1 cellular context compared by ENCODE assay signal in the genomic region with DNA sequence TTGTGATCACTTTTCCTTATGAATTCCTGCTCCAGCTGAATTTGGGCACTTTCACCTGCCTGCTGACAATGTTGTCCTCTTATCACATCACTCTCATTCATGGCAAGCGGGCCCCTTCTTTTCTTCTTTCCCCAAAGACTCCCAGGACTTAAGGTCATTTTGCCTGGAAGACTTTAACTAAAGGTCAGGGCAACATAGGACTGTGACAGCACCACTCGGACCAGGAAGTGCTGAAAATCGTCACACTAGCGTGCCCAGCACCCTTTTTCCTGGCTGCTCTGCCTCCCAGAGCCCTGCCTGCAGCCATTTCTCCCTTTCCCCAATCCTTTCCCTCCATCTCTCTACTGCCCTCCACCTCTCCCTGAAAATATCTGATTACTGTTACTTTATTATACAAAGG.
A peak's percentile ranks its signal among the peaks of the same experiment; 100 is the strongest.
TF ChIP-seq lines count a peak whose summit lies in the region.

No MANE protein-coding gene starts in this region.

TF ChIP-seq in K562, 482 proteins besides CTCF, POLR2A, EP300 and RAD21:
- TF ChIP-seq, protein P1, sequence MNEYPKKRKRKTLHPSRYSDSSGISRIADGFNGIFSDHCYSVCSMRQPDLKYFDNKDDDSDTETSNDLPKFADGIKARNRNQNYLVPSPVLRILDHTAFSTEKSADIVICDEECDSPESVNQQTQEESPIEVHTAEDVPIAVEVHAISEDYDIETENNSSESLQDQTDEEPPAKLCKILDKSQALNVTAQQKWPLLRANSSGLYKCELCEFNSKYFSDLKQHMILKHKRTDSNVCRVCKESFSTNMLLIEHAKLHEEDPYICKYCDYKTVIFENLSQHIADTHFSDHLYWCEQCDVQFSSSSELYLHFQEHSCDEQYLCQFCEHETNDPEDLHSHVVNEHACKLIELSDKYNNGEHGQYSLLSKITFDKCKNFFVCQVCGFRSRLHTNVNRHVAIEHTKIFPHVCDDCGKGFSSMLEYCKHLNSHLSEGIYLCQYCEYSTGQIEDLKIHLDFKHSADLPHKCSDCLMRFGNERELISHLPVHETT (CRISPR knock-in tag; conservative IDR thresholded peaks at IDR 0.05 in 1 of 2, IDR thresholded peaks at IDR 0.05 in 1 of 2) = no peak
- TF ChIP-seq POLR2H (tag; IDR thresholded peaks at IDR 0.05; ENCODE audit: low read depth) (no peak), ELF1 (tag; IDR thresholded peaks at IDR 0.05) (peak; percentile 47; the same call in 1 of the 2 replicates), KDM5B (IDR thresholded peaks at IDR 0.05; ENCODE audit: insufficient replicate concordance, low read depth, low read length) (no peak), NFXL1 (CRISPR knock-in tag; IDR thresholded peaks at IDR 0.05) (no peak), ZSCAN29 (IDR thresholded peaks at IDR 0.05) (no peak), SPI1 (IDR thresholded peaks at IDR 0.05; ENCODE audit: borderline replicate concordance, low read depth, low read length) (0 out of 2 replicates have a peak, but pooled peaks have one; percentile 11), BRD9 (IDR thresholded peaks at IDR 0.05; ENCODE audit: low read depth, partially characterized antibody) (no peak)
- TF ChIP-seq, protein P2, sequence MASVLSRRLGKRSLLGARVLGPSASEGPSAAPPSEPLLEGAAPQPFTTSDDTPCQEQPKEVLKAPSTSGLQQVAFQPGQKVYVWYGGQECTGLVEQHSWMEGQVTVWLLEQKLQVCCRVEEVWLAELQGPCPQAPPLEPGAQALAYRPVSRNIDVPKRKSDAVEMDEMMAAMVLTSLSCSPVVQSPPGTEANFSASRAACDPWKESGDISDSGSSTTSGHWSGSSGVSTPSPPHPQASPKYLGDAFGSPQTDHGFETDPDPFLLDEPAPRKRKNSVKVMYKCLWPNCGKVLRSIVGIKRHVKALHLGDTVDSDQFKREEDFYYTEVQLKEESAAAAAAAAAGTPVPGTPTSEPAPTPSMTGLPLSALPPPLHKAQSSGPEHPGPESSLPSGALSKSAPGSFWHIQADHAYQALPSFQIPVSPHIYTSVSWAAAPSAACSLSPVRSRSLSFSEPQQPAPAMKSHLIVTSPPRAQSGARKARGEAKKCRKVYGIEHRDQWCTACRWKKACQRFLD (CRISPR knock-in tag; IDR thresholded peaks at IDR 0.05) = no peak
